ENCODE assay signal across 1 cellular context in the genomic region with DNA sequence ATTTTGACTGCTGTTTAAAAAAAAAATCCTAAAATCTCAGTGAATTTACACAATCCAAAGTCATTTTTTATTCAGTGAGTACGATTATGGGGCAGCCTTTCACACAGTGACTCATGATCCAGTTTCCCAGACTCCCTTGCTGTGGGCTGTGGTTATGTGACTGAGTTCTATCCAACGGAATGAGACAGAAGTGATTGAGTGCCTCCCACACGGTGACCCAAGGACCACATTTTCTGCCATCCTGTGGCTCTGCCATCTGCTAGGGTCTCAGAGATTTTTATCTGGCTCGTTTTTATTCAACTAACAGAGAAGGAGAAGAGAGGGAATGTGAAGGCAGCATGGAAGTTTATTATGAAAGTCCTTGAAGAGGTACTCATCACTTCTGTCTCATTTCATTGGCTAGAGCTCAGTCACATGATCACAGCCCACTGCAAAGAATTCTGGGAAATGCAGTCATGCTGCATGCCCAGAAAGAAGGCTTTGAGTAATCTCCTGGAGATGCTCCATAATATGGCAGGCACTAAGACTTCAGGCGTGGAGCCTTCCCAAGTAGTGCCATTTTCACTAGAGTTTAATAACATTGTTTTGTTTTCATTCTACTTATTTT.
TF ChIP-seq lines count a peak whose summit lies in the region.

No MANE protein-coding gene starts in this region.

TF ChIP-seq in HepG2, 621 proteins besides CTCF, POLR2A, EP300 and RAD21 (continued from another document):
- no peak for TF ChIP-seq ZNF407 (CRISPR knock-in tag; IDR thresholded peaks at IDR 0.05; ENCODE audit: not compliant biosample characterization)
- TF ChIP-seq ZFP36L2 (CRISPR knock-in tag; IDR thresholded peaks at IDR 0.05), result no peak
- no peak for TF ChIP-seq ZNF124 (CRISPR knock-in tag; IDR thresholded peaks at IDR 0.05)
- no peak for TF ChIP-seq TGIF2 (CRISPR knock-in tag; IDR thresholded peaks at IDR 0.05)
- TF ChIP-seq, protein P1, sequence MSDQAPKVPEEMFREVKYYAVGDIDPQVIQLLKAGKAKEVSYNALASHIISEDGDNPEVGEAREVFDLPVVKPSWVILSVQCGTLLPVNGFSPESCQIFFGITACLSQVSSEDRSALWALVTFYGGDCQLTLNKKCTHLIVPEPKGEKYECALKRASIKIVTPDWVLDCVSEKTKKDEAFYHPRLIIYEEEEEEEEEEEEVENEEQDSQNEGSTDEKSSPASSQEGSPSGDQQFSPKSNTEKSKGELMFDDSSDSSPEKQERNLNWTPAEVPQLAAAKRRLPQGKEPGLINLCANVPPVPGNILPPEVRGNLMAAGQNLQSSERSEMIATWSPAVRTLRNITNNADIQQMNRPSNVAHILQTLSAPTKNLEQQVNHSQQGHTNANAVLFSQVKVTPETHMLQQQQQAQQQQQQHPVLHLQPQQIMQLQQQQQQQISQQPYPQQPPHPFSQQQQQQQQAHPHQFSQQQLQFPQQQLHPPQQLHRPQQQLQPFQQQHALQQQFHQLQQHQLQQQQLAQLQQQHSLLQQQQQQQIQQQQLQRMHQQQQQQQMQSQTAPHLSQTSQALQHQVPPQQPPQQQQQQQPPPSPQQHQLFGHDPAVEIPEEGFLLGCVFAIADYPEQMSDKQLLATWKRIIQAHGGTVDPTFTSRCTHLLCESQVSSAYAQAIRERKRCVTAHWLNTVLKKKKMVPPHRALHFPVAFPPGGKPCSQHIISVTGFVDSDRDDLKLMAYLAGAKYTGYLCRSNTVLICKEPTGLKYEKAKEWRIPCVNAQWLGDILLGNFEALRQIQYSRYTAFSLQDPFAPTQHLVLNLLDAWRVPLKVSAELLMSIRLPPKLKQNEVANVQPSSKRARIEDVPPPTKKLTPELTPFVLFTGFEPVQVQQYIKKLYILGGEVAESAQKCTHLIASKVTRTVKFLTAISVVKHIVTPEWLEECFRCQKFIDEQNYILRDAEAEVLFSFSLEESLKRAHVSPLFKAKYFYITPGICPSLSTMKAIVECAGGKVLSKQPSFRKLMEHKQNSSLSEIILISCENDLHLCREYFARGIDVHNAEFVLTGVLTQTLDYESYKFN (CRISPR knock-in tag; conservative IDR thresholded peaks at IDR 0.05), result no peak
- no peak for TF ChIP-seq NCOR1 (IDR thresholded peaks at IDR 0.05; ENCODE audit: borderline replicate concordance, low read length)
- no peak for TF ChIP-seq ZNF616 (CRISPR knock-in tag; IDR thresholded peaks at IDR 0.05; ENCODE audit: low read depth)
- no peak for TF ChIP-seq HMG20A (CRISPR knock-in tag; IDR thresholded peaks at IDR 0.05; ENCODE audit: borderline replicate concordance)
- no peak for TF ChIP-seq HES4 (CRISPR knock-in tag; IDR thresholded peaks at IDR 0.05; ENCODE audit: borderline replicate concordance)
- TF ChIP-seq ZNF160 (CRISPR knock-in tag; IDR thresholded peaks at IDR 0.05), result no peak
